ENCODE assay signal across 14 cellular contexts in genomic region chr11:134385774-134386565, GRCh38. TPM values are rescaled to one million over a fixed set of nuclear protein-coding genes. Genes with fewer than 3 reads are reported as not detected.
A peak's percentile ranks its signal among the peaks of the same experiment; 100 is the strongest.
DNase-seq lines count a peak whose midpoint lies in the region; ATAC-seq and TF ChIP-seq lines count a peak whose summit lies in the region.
"Had no signal": no experiment of that assay in that cellular context is flagged by ENCODE, and none has a peak within 500 bp of the region (broad histone marks: within the 10 kb centered on the region; RNA-seq: fewer than 3 reads in every experiment).

No MANE protein-coding gene starts in this region.

- no peaks in the 10 kb centered on the region for H3K9me3 ChIP-seq in CD8-positive, alpha-beta memory T cell (ENCODE audit: low read length)
- H3K9me3 ChIP-seq: adrenal gland had no signal

- H3K36me3 ChIP-seq in CD8-positive, alpha-beta memory T cell (ENCODE audit: insufficient read depth, low read length), result no peaks in the 10 kb centered on the region
- H3K36me3 ChIP-seq: adrenal gland had no signal

- H3K4me3 ChIP-seq in CD8-positive, alpha-beta memory T cell (ENCODE audit: low read length), result no peak overlapping the region
- H3K4me3 ChIP-seq in coronary artery, result no peak overlapping the region
- H3K4me3 ChIP-seq: adrenal gland had no signal

- peaks cover 24% of the 10 kb centered on the region for H3K4me1 ChIP-seq in CD8-positive, alpha-beta memory T cell (ENCODE audit: insufficient read depth, low read length)
- H3K4me1 ChIP-seq: adrenal gland had no signal

- TF ChIP-seq CTCF in endothelial cell (IDR thresholded peaks at IDR 0.05; ENCODE audit: unreplicated experiment) (no peak), coronary artery (IDR thresholded peaks at IDR 0.05) (no peak)

- POLR2A ChIA-PET in CD8-positive, alpha-beta memory T cell (lab: Charles Lee), result no interaction called here

- peaks cover 3% of the 10 kb centered on the region for H3K27me3 ChIP-seq in CD8-positive, alpha-beta memory T cell (ENCODE audit: insufficient read depth, low read length, poor library complexity, severe bottlenecking)
- H3K27me3 ChIP-seq: adrenal gland had no signal

- H3K27me3 Mint-ChIP-seq in CD8-positive, alpha-beta memory T cell, result peaks cover 13 to 37% of the 10 kb centered on the region in 2 donors
- peaks cover 4% of the 10 kb centered on the region for H3K27me3 Mint-ChIP-seq in endothelial cell (ENCODE audit: unreplicated experiment)

- peak overlapping the region in 2 of 8 donors; percentile 34 to 55 for H3K27ac Mint-ChIP-seq in CD8-positive, alpha-beta memory T cell
- peak overlapping the region; percentile 48 for H3K27ac Mint-ChIP-seq in endothelial cell (ENCODE audit: unreplicated experiment)
- H3K27ac Mint-ChIP-seq: CD14-positive monocyte, endodermal cell, memory B cell had no signal

- H3K4me1 Mint-ChIP-seq in CD8-positive, alpha-beta memory T cell, result peaks cover 22 to 42% (median 29%) of the 10 kb centered on the region in 3 donors
- peaks cover 15% of the 10 kb centered on the region for H3K4me1 Mint-ChIP-seq in endothelial cell (ENCODE audit: unreplicated experiment)
- H3K4me1 Mint-ChIP-seq: memory B cell had no signal

- CTCF ChIA-PET in CD8-positive, alpha-beta memory T cell (lab: Charles Lee), result no interaction called here

- intact Hi-C loops in posterior vena cava (cut with DNase I), result no loop called here

- ATAC-seq in GM19452 (IDR thresholded peaks at IDR 0.05; ENCODE audit: unreplicated experiment) (no peak), GM19395 (IDR thresholded peaks at IDR 0.05; ENCODE audit: unreplicated experiment) (no peak)

- no peaks in the 10 kb centered on the region for H3K9me3 Mint-ChIP-seq in CD8-positive, alpha-beta memory T cell
- H3K9me3 Mint-ChIP-seq in endothelial cell (ENCODE audit: unreplicated experiment), result no peaks in the 10 kb centered on the region
- H3K9me3 Mint-ChIP-seq: CD14-positive monocyte, endodermal cell, memory B cell had no signal

- peak overlapping the region in 6 of 7 donors; percentile 14 to 75 (median 66) for H3K4me3 Mint-ChIP-seq in CD8-positive, alpha-beta memory T cell
- no peak overlapping the region for H3K4me3 Mint-ChIP-seq in endothelial cell (ENCODE audit: unreplicated experiment)
- H3K4me3 Mint-ChIP-seq: CD14-positive monocyte, endodermal cell, memory B cell had no signal

- no peak overlapping the region for H3K27ac ChIP-seq in CD8-positive, alpha-beta memory T cell (ENCODE audit: low read depth, low read length)
- H3K27ac ChIP-seq in coronary artery, result no peak overlapping the region
- H3K27ac ChIP-seq: adrenal gland had no signal

- DNase-seq in CD8-positive, alpha-beta memory T cell, result no peak
- DNase-seq in NCI-H128 (lab: John Stamatoyannopoulos, UW; ENCODE audit: unreplicated experiment) (peak; percentile 80), NCI-H524 treated with DMSO at 0.1 percent for 48 hours (lab: John Stamatoyannopoulos, UW) (peak; percentile 43), endothelial cell (ENCODE audit: low spot score) (no peak), coronary artery (ENCODE audit: low spot score) (no peak), posterior vena cava (ENCODE audit: low spot score) (no peak)
- DNase-seq: endodermal cell, T-helper 9 cell, trophoblast cell had no signal

- H3K36me3 Mint-ChIP-seq in CD8-positive, alpha-beta memory T cell, result peaks cover 0 to 2% (median 0%) of the 10 kb centered on the region in 3 donors
- H3K36me3 Mint-ChIP-seq in endothelial cell (ENCODE audit: low read depth, unreplicated experiment), result peaks cover 3% of the 10 kb centered on the region
- H3K36me3 Mint-ChIP-seq: CD14-positive monocyte, memory B cell had no signal

RNA-seq across cellular contexts. Expression of gene B3GAT1, which starts 26.1 kb away (rescaled TPM):
- total RNA-seq in CD8-positive, alpha-beta memory T cell, result under 1 TPM; 0.35 to 0.44 TPM
- polyA plus RNA-seq in CD8-positive, alpha-beta memory T cell, result 0.07 TPM
- 18.2 TPM for total RNA-seq in endothelial cell (ENCODE audit: unreplicated experiment)
- under 1 TPM in 1 of 2 donors, not detected in 1; 0.28 TPM for total RNA-seq in posterior vena cava
- polyA plus RNA-seq: CD14-positive monocyte had no signal

RNA-seq across cellular contexts. Expression of gene GLB1L2, which starts 54.2 kb away (rescaled TPM):
- 1 to 10 TPM; 8.6 to 9.5 TPM for total RNA-seq in CD8-positive, alpha-beta memory T cell
- polyA plus RNA-seq in CD8-positive, alpha-beta memory T cell, result 0.70 TPM
- total RNA-seq in endothelial cell (ENCODE audit: unreplicated experiment) (5.0 TPM), posterior vena cava (1 to 10 TPM; 2.8 to 4.0 TPM)
- polyA plus RNA-seq: CD14-positive monocyte had no signal

Comparison
In these comparisons a context has a peak if more than half of its experiments do, and no peak if none do; other contexts are left out.
1. DNase-seq: peak in NCI-H128 (single experiment) and NCI-H524 treated with DMSO at 0.1 percent for 48 hours (single experiment); none in CD8-positive, alpha-beta memory T cell (0 of 5), endothelial cell (single experiment), coronary artery (single experiment) and posterior vena cava (single experiment).
2. RNA of gene B3GAT1, which starts 26.1 kb away (total RNA-seq): 18.2 TPM in endothelial cell (single experiment); 0.35 to 0.44 TPM in CD8-positive, alpha-beta memory T cell and 0.28 TPM in posterior vena cava; every median in the first group is over 10 times any median in the second.